ENCODE assay signal across 8 cellular contexts in genomic region chr16:81889896-81890634, GRCh38.
DNase-seq lines count a peak whose midpoint lies in the region; ATAC-seq and TF ChIP-seq lines count a peak whose summit lies in the region.

No MANE protein-coding gene starts in this region.

- H3K4me1 ChIP-seq in SJCRH30 (no peaks in the 10 kb centered on the region), prostate gland (replicated peaks) (no peaks in the 10 kb centered on the region)

- DNase-seq in DMS79 treated with DMSO at 0.1 percent for 48 hours (lab: John Stamatoyannopoulos, UW) (peak; percentile 13), DMS79 (lab: John Stamatoyannopoulos, UW) (no peak), HuH-7 (ENCODE audit: low spot score) (peak; percentile 82), SJCRH30 (peak; percentile 38 to 66), Right ventricle myocardium superior (no peak), prostate gland (ENCODE audit: low spot score) (peak; percentile 60)
- DNase-seq in activated naive CD4-positive, alpha-beta T cell treated with anti-CD3 and anti-CD28 coated beads for 36 hours = peak; percentile 76

- no peak overlapping the region for H3K27ac Mint-ChIP-seq in activated naive CD4-positive, alpha-beta T cell treated with anti-CD3 and anti-CD28 coated beads for 36 hours

- ATAC-seq in Right ventricle myocardium superior (ENCODE audit: poor library complexity) (peak; percentile 80), HG02763 (IDR thresholded peaks at IDR 0.05; ENCODE audit: unreplicated experiment) (no peak)

- no peak overlapping the region for H3K4me3 Mint-ChIP-seq in activated naive CD4-positive, alpha-beta T cell treated with anti-CD3 and anti-CD28 coated beads for 36 hours

- H3K27ac ChIP-seq in SJCRH30 (no peak overlapping the region), prostate gland (no peak overlapping the region)

- H3K9me3 ChIP-seq in SJCRH30 (replicated peaks) (no peaks in the 10 kb centered on the region), prostate gland (no peaks in the 10 kb centered on the region)

- no peaks in the 10 kb centered on the region for H3K36me3 Mint-ChIP-seq in activated naive CD4-positive, alpha-beta T cell treated with anti-CD3 and anti-CD28 coated beads for 36 hours (ENCODE audit: low read depth)

- no peaks in the 10 kb centered on the region for H3K27me3 Mint-ChIP-seq in activated naive CD4-positive, alpha-beta T cell treated with anti-CD3 and anti-CD28 coated beads for 36 hours (ENCODE audit: low read depth)

- no peaks in the 10 kb centered on the region for H3K36me3 ChIP-seq in SJCRH30
- no peaks in the 10 kb centered on the region for H3K36me3 ChIP-seq in prostate gland

- CTCF ChIA-PET in activated naive CD4-positive, alpha-beta T cell treated with anti-CD3 and anti-CD28 coated beads for 36 hours (lab: Charles Lee) = interaction anchor here (0.6 to 6.0 kb wide), 11 partner anchors 9 to 340 kb away, joined by 3 to 39 read pairs (median 3); no protein-coding TSS in a partner anchor

- TF ChIP-seq CTCF in prostate gland (IDR thresholded peaks at IDR 0.05) = peak in 3 of 4 experiments; percentile 62 to 85 (median 71)

- 75% methylated on average over 11 of the region's 11 CpGs for WGBS in prostate gland

- no peaks in the 10 kb centered on the region for H3K9me3 Mint-ChIP-seq in activated naive CD4-positive, alpha-beta T cell treated with anti-CD3 and anti-CD28 coated beads for 36 hours

- no peaks in the 10 kb centered on the region for H3K27me3 ChIP-seq in SJCRH30
- H3K27me3 ChIP-seq in prostate gland (replicated peaks; ENCODE audit: insufficient read depth) = peaks cover 2% of the 10 kb centered on the region

- intact Hi-C loops in activated naive CD4-positive, alpha-beta T cell treated with anti-CD3 and anti-CD28 coated beads for 36 hours (cut with micrococcal nuclease) = loop anchor here (1.0 to 5.0 kb wide), 3 partner anchors 172 to 523 kb away; no protein-coding TSS in a partner anchor
- intact Hi-C loops in Right ventricle myocardium superior (cut with DNase I) (loop anchor here (5.0 kb wide), 1 partner anchor 342 kb away; no protein-coding TSS in a partner anchor), prostate gland (cut with DNase I) (loop anchor here (5.0 kb wide), 1 partner anchor 342 kb away; no protein-coding TSS in a partner anchor)

- H3K4me3 ChIP-seq in SJCRH30 = no peak overlapping the region
- no peak overlapping the region for H3K4me3 ChIP-seq in prostate gland

- TF ChIP-seq POLR2A in prostate gland (IDR thresholded peaks at IDR 0.05) = no peak

- H3K4me1 Mint-ChIP-seq in activated naive CD4-positive, alpha-beta T cell treated with anti-CD3 and anti-CD28 coated beads for 36 hours (ENCODE audit: low read depth) = no peaks in the 10 kb centered on the region

Comparison
In these comparisons a context has a peak if more than half of its experiments do, and no peak if none do; other contexts are left out.
1. DNase-seq: peak in DMS79 treated with DMSO at 0.1 percent for 48 hours (single experiment), HuH-7 (single experiment), SJCRH30 (2 of 2), activated naive CD4-positive, alpha-beta T cell treated with anti-CD3 and anti-CD28 coated beads for 36 hours (single experiment) and prostate gland (single experiment); none in DMS79 (single experiment) and Right ventricle myocardium superior (single experiment).